ENCODE assay signal across 1 cellular context in the genomic region with DNA sequence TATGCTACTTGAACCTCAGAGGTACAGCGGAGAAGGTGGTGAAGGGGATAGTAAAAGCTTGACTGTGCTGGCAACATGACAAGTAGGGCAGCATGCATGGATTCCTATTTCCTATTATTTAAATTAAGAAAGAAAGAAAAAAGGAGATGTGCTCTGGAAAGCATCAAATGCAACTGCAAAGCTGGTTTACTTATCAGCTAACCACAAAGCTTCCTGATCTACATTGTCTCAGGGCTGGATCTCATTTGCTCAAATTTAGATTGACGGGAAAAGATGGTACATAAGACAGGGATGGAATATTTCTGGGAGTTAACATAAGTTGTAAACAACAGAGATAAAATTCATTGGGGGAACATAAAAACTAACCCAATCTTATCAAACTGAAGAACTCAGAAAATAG.
TF ChIP-seq lines count a peak whose summit lies in the region.

No MANE protein-coding gene starts in this region.

TF ChIP-seq in SK-N-SH, 30 proteins besides CTCF, POLR2A, EP300 and RAD21 (continued from another document):
- TF ChIP-seq, protein P1, sequence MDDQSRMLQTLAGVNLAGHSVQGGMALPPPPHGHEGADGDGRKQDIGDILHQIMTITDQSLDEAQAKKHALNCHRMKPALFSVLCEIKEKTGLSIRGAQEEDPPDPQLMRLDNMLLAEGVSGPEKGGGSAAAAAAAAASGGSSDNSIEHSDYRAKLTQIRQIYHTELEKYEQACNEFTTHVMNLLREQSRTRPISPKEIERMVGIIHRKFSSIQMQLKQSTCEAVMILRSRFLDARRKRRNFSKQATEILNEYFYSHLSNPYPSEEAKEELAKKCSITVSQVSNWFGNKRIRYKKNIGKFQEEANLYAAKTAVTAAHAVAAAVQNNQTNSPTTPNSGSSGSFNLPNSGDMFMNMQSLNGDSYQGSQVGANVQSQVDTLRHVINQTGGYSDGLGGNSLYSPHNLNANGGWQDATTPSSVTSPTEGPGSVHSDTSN (IDR thresholded peaks at IDR 0.05) = peak; percentile 81
- TF ChIP-seq POLR2AphosphoS5 (IDR thresholded peaks at IDR 0.05; ENCODE audit: low read depth, low read length) = peak; percentile 88
- TF ChIP-seq JUND (IDR thresholded peaks at IDR 0.05) = peak; percentile 52; the same call in 1 of the 2 replicates
- peak; percentile 51; the same call in 1 of the 2 replicates for TF ChIP-seq MXI1 (IDR thresholded peaks at IDR 0.05; ENCODE audit: low read depth, low read length)
- no peak for TF ChIP-seq GABPA (IDR thresholded peaks at IDR 0.05; ENCODE audit: low read depth)
- TF ChIP-seq RCOR1 (IDR thresholded peaks at IDR 0.05; ENCODE audit: low read length) = peak; percentile 93
